22 cellular contexts compared by ENCODE assay signal in the genomic region with DNA sequence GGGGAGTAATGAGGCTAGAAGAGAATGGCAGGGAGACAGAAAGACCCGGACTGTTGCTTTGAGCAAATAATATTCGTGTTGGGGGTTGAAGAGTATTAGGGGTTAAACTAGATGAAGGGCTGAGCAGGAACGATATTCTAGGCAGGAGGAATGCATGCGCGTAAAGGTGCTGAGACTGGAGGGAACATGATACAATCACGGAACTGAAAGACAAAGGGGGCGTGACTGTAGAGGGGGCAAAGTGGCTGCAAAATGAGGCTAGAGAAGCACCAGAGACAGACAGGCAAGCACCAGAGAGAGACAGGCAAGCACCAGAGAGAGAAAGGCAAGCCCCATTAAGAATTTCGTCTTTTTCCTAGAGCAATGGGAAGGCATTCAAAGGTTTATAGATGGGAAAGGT.
DNase-seq lines count a peak whose midpoint lies in the region; ATAC-seq and TF ChIP-seq lines count a peak whose summit lies in the region.
"Had no signal": no experiment of that assay in that cellular context is flagged by ENCODE, and none has a peak within 500 bp of the region (broad histone marks: within the 10 kb centered on the region; RNA-seq: fewer than 3 reads in every experiment).

No MANE protein-coding gene starts in this region.

- BruUV-seq in HCT116 (replicated peaks; lab: Mats Ljungman, UMichigan), result no TSS peak

- in situ Hi-C loops in brain microvascular endothelial cell (cut with HindIII; ENCODE audit: low pct_ligation_motif_present, low sequenced_read_pairs), result no loop called here

- CTCF ChIA-PET in HCT116 (lab: Charles Lee), result interaction anchor here (1.1 kb wide), 1 partner anchor 211 kb away, joined by 3 read pairs; no protein-coding TSS in a partner anchor

- POLR2A ChIA-PET in HCT116 (lab: Charles Lee), result no interaction called here

- H3K4me3 ChIP-seq in BLaER1 treated with 17β-estradiol and CSF1 and Interleukin-3, amounts not matched to agents 10 nM and 100 nM, result no peak overlapping the region
- H3K4me3 ChIP-seq in HCT116 (replicated peaks in 1 of 2; ENCODE audit: low read depth in 1 of 2, low read length in 2 of 2) (no peak overlapping the region), brain microvascular endothelial cell (ENCODE audit: low read depth, low read length) (no peak overlapping the region), lower lobe of right lung (no peak overlapping the region), BE2C (ENCODE audit: low read depth, low read length) (no peak overlapping the region)
- H3K4me3 ChIP-seq: cardiac muscle cell, sigmoid colon, SK-N-MC had no signal

- no peaks in the 10 kb centered on the region for H4K20me1 ChIP-seq in BLaER1 treated with 17β-estradiol and CSF1 and Interleukin-3, amounts not matched to agents 10 nM and 100 nM
- no peaks in the 10 kb centered on the region for H4K20me1 ChIP-seq in HCT116 (ENCODE audit: insufficient read depth)

- intact Hi-C loops in HCT116 (cut with micrococcal nuclease), result loop anchor here (5.0 kb wide), 2 partner anchors 176 to 192 kb away; a partner anchor contains a TSS
- intact Hi-C loops in lower lobe of right lung (cut with DNase I), result no loop called here

- H3K4me1 ChIP-seq in BLaER1 treated with 17β-estradiol and CSF1 and Interleukin-3, amounts not matched to agents 10 nM and 100 nM, result peaks cover 16 to 60% (median 31%) of the 10 kb centered on the region in 10 experiments; a peak in 19 of 20 replicates
- H3K4me1 ChIP-seq in HCT116 (ENCODE audit: control insufficient read depth in 1 of 2, insufficient read depth in 2 of 2, low read length in 2 of 2) (peaks cover 83 to 100% of the 10 kb centered on the region in 2 experiments), lower lobe of right lung (peaks cover 11% of the 10 kb centered on the region), BE2C (no peaks in the 10 kb centered on the region)

- H3K36me3 ChIP-seq in BLaER1 treated with 17β-estradiol and CSF1 and Interleukin-3, amounts not matched to agents 10 nM and 100 nM, result no peaks in the 10 kb centered on the region
- H3K36me3 ChIP-seq in HCT116 (ENCODE audit: control insufficient read depth in 1 of 2, insufficient read depth in 2 of 2, low read length in 2 of 2) (no peaks in the 10 kb centered on the region), brain microvascular endothelial cell (replicated peaks) (no peaks in the 10 kb centered on the region), lower lobe of right lung (no peaks in the 10 kb centered on the region), BE2C (no peaks in the 10 kb centered on the region)
- H3K36me3 ChIP-seq: cardiac muscle cell, sigmoid colon had no signal

- no peaks in the 10 kb centered on the region for H3K9me2 ChIP-seq in HCT116 (ENCODE audit: insufficient read depth)

- no peak for TF ChIP-seq RAD21 in HCT116 (IDR thresholded peaks at IDR 0.05; ENCODE audit: low read depth)

- H3K9ac ChIP-seq in BLaER1 treated with 17β-estradiol and CSF1 and Interleukin-3, amounts not matched to agents 10 nM and 100 nM, result no peak overlapping the region
- peak overlapping the region; percentile 61; the same call in 1 of the 2 replicates for H3K9ac ChIP-seq in HCT116 (ENCODE audit: low read length)

- TF ChIP-seq CTCF in HCT116 (IDR thresholded peaks at IDR 0.05 in 2 of 3, conservative IDR thresholded peaks at IDR 0.05 in 1 of 3; ENCODE audit: borderline replicate concordance in 1 of 3, insufficient read depth in 1 of 3, low read depth in 2 of 3, low read length in 2 of 3) (no peak), brain microvascular endothelial cell (IDR thresholded peaks at IDR 0.05; ENCODE audit: low read depth, low read length, missing control alignments) (no peak), lower lobe of right lung (IDR thresholded peaks at IDR 0.05) (no peak), BE2C (IDR thresholded peaks at IDR 0.05; ENCODE audit: low read depth, low read length) (no peak)

- RAD21 ChIA-PET in HCT116 (lab: Charles Lee; ENCODE audit: low non-redundant PET in 1 of 2, low total read pairs in 2 of 2, uncharacterized antibody in 2 of 2, unreplicated experiment in 2 of 2), result no interaction called here

- H3K4me2 ChIP-seq in BLaER1 treated with 17β-estradiol and CSF1 and Interleukin-3, amounts not matched to agents 10 nM and 100 nM, result peak overlapping the region in 8 of 11 experiments; percentile 3 to 72 (median 44); a peak in 11 of 22 replicates
- H3K4me2 ChIP-seq in HCT116 (ENCODE audit: low read length), result peak overlapping the region; percentile 73

- TF ChIP-seq POLR2A in HCT116 (IDR thresholded peaks at IDR 0.05; ENCODE audit: borderline replicate concordance, extremely low read depth, insufficient read depth, insufficient read length), result no peak

- H3K27me3 ChIP-seq in BLaER1 treated with 17β-estradiol and CSF1 and Interleukin-3, amounts not matched to agents 10 nM and 100 nM, result no peaks in the 10 kb centered on the region
- H3K27me3 ChIP-seq in HCT116 (ENCODE audit: insufficient read depth, low read length) (no peaks in the 10 kb centered on the region), brain microvascular endothelial cell (replicated peaks) (no peaks in the 10 kb centered on the region), lower lobe of right lung (ENCODE audit: low read depth) (no peaks in the 10 kb centered on the region), BE2C (no peaks in the 10 kb centered on the region)
- H3K27me3 ChIP-seq: cardiac muscle cell, sigmoid colon had no signal

- H3K79me2 ChIP-seq in HCT116 (ENCODE audit: insufficient read depth, low read length), result no peaks in the 10 kb centered on the region

- DNase-seq in HCT116 (ENCODE audit: low read depth, low spot score) (no peak), brain microvascular endothelial cell (no peak), lower lobe of right lung (no peak), BE2C (no peak), NCI-H146 treated with DMSO at 0.1 percent for 48 hours (lab: John Stamatoyannopoulos, UW; ENCODE audit: unreplicated experiment) (no peak)
- DNase-seq: activated CD4-positive, alpha-beta T cell treated with anti-CD3 and anti-CD28 coated beads for 48 hours; activated naive CD4-positive, alpha-beta T cell treated with anti-CD3 and anti-CD28 coated beads for 36 hours; activated T-cell treated with anti-CD3 and anti-CD28 coated beads, Interleukin-2, amount 50 U/mL, for 48 hours; amniotic stem cell; CD8-positive, alpha-beta T cell; KBM-7; NCI-H1436 treated with DMSO at 0.1 percent for 48 hours; NCI-H2171; NCI-H510A treated with DMSO at 0.1 percent for 48 hours; posterior cingulate gyrus; sigmoid colon had no signal

- peaks cover 0 to 41% (median 6%) of the 10 kb centered on the region in 11 experiments; a peak in 12 of 22 replicates for H3K9me3 ChIP-seq in BLaER1 treated with 17β-estradiol and CSF1 and Interleukin-3, amounts not matched to agents 10 nM and 100 nM (replicated peaks in 1 of 11)
- H3K9me3 ChIP-seq in HCT116 (ENCODE audit: control insufficient read depth in 1 of 2, insufficient read depth in 1 of 2, low read depth in 1 of 2, low read length in 2 of 2) (no peaks in the 10 kb centered on the region), lower lobe of right lung (no peaks in the 10 kb centered on the region), BE2C (no peaks in the 10 kb centered on the region)
- H3K9me3 ChIP-seq: sigmoid colon had no signal

- H3K27ac ChIP-seq in BLaER1 treated with 17β-estradiol and CSF1 and Interleukin-3, amounts not matched to agents 10 nM and 100 nM, result no peak overlapping the region
- no peak overlapping the region for H3K27ac ChIP-seq in HCT116 (ENCODE audit: low read depth, low read length)
- H3K27ac ChIP-seq in brain microvascular endothelial cell, result peak overlapping the region; percentile 6
- peak overlapping the region; percentile 64 for H3K27ac ChIP-seq in lower lobe of right lung
- H3K27ac ChIP-seq: cardiac muscle cell, SK-N-MC, VCaP had no signal

- ATAC-seq in HCT116, result no peak
- ATAC-seq in lower lobe of right lung, result no peak
- no peak for ATAC-seq in GM21717 (IDR thresholded peaks at IDR 0.05; ENCODE audit: unreplicated experiment)
- ATAC-seq: CD8-positive, alpha-beta T cell; left lobe of liver had no signal

- H2AFZ ChIP-seq in HCT116 (ENCODE audit: low read depth, low read length, poor library complexity, severe bottlenecking), result peak overlapping the region; percentile 85

TF ChIP-seq in HCT116, 20 proteins besides CTCF, POLR2A, EP300 and RAD21:
- no peak for TF ChIP-seq YY1 (IDR thresholded peaks at IDR 0.05; ENCODE audit: extremely low read depth, insufficient replicate concordance, low read depth, low read length)
- TF ChIP-seq EZH2phosphoT487 (IDR thresholded peaks at IDR 0.05; ENCODE audit: borderline replicate concordance), result no peak
- no peak for TF ChIP-seq ZFX (IDR thresholded peaks at IDR 0.05)
- TF ChIP-seq, protein P1, sequence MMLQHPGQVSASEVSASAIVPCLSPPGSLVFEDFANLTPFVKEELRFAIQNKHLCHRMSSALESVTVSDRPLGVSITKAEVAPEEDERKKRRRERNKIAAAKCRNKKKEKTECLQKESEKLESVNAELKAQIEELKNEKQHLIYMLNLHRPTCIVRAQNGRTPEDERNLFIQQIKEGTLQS (IDR thresholded peaks at IDR 0.05), result no peak
- no peak for TF ChIP-seq SP1 (IDR thresholded peaks at IDR 0.05; ENCODE audit: low read depth)
- TF ChIP-seq ZNF274 (IDR thresholded peaks at IDR 0.05; ENCODE audit: low read depth, low read length), result no peak
- TF ChIP-seq, protein P2, sequence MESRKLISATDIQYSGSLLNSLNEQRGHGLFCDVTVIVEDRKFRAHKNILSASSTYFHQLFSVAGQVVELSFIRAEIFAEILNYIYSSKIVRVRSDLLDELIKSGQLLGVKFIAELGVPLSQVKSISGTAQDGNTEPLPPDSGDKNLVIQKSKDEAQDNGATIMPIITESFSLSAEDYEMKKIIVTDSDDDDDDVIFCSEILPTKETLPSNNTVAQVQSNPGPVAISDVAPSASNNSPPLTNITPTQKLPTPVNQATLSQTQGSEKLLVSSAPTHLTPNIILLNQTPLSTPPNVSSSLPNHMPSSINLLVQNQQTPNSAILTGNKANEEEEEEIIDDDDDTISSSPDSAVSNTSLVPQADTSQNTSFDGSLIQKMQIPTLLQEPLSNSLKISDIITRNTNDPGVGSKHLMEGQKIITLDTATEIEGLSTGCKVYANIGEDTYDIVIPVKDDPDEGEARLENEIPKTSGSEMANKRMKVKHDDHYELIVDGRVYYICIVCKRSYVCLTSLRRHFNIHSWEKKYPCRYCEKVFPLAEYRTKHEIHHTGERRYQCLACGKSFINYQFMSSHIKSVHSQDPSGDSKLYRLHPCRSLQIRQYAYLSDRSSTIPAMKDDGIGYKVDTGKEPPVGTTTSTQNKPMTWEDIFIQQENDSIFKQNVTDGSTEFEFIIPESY (IDR thresholded peaks at IDR 0.05; ENCODE audit: extremely low read depth, insufficient replicate concordance, low read length), result no peak
- TF ChIP-seq JUND (IDR thresholded peaks at IDR 0.05), result no peak

Comparison
In these comparisons a context has a peak if more than half of its experiments do, and no peak if none do; other contexts are left out.
1. H3K27ac ChIP-seq: peak in brain microvascular endothelial cell (single experiment) and lower lobe of right lung (single experiment); none in BLaER1 treated with 17β-estradiol and CSF1 and Interleukin-3, amounts not matched to agents 10 nM and 100 nM (0 of 11) and HCT116 (single experiment).